8 cellular contexts compared by ENCODE assay signal in the genomic region with DNA sequence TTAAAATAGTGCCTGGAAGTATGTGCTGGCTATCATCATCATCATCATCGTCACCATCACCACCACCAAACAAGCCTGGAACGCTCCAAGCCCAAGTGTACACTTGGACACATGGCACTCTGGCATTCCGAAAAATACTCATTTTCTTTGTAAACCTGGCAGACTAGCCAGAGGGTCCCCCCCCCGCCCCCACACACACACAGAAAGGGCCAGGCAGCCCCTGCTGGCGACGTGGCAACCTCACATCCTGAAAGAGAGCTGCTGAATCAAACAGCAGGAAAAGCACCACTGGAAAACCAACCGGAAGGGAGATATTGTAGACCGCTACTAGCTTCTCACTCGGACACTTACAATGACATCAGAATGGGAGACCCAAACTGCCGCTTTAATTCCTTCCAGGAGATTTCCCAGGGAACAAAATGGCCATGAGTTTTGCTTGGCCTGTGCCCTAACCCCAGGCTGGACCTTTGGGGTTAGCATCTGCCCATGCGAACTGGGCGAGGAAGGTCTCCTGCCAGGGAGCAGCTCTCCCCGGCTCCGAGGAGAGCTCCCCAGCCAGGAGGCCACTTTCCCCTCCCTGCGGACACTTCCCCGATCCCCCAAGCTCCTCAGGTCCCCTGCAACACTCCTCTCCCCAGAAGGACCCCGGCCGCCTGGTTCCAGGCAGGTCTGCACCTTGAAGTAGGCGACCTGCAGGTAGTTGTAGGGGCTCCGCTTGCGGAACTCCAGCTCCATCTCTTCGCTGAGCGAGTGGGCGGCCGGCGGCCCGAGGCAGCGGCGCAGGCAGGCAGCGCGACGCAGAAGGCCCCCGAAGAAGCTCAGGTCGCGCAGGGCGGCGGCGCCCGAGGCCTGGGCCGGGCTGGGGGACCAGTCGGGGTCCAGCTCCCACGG. TPM values are rescaled to one million over a fixed set of nuclear protein-coding genes. Genes with fewer than 3 reads are reported as not detected.
A peak's percentile ranks its signal among the peaks of the same experiment; 100 is the strongest.
DNase-seq lines count a peak whose midpoint lies in the region; ATAC-seq and TF ChIP-seq lines count a peak whose summit lies in the region.

No MANE protein-coding gene starts in this region.

- peak overlapping the region; percentile 66 to 92 (median 92) for H3K27ac ChIP-seq in tibial nerve

- DNase-seq in CD14-positive monocyte (ENCODE audit: low spot score) (no peak), NCI-H524 (lab: John Stamatoyannopoulos, UW) (peak; percentile 58 to 80), activated T-cell treated with anti-CD3 and anti-CD28 coated beads for 24 hours (ENCODE audit: low read depth) (peak; percentile 25), fibroblast of the aortic adventitia (ENCODE audit: low read depth) (peak; percentile 78), tibial nerve (ENCODE audit: low spot score in 2 of 2) (peak in 1 of 2 donors; percentile 30)

- H3K4me1 ChIP-seq in neuron (ENCODE audit: insufficient read depth, low read length) (peaks cover 16% of the 10 kb centered on the region), tibial nerve (peaks cover 0 to 73% (median 28%) of the 10 kb centered on the region in 4 donors)

- 0 to 1% methylated on average over 22 to 41 of the region's 42 CpGs for WGBS in tibial nerve, 2 donors

- no peak for TF ChIP-seq EP300 in tibial nerve (IDR thresholded peaks at IDR 0.05)

- H3K36me3 Mint-ChIP-seq in CD14-positive monocyte, result peaks cover 20 to 29% of the 10 kb centered on the region in 2 donors

- intact Hi-C loops in CD14-positive monocyte (cut with micrococcal nuclease), result loop anchor here (2.0 to 10.0 kb wide), 10 partner anchors 51 to 431 kb away; partner anchors contain the start of genes ERMAP (in 2 of the 2), FOXJ3 (in 2 of the 2), SVBP (in 2 of the 2) and ZNF691 (in 2 of the 2)

- no peaks in the 10 kb centered on the region for H3K9me3 Mint-ChIP-seq in CD14-positive monocyte

- H3K36me3 ChIP-seq in neuron (ENCODE audit: insufficient read depth, low read length) (peaks cover 2% of the 10 kb centered on the region), tibial nerve (peaks cover 0 to 10% (median 0%) of the 10 kb centered on the region in 3 donors)

- H3K4me3 ChIP-seq in fibroblast of the aortic adventitia (ENCODE audit: low read depth, low read length) (peak overlapping the region; percentile 99), neuron (ENCODE audit: low read length) (peak overlapping the region; percentile 66), tibial nerve (peak overlapping the region; percentile 75 to 94 (median 84))

- peak overlapping the region in 3 of 7 donors; percentile 33 to 60 (median 57) for H3K27ac Mint-ChIP-seq in CD14-positive monocyte

- H3K27me3 ChIP-seq in neuron (ENCODE audit: insufficient read depth, low read length) (no peaks in the 10 kb centered on the region), tibial nerve (no peaks in the 10 kb centered on the region)

- peak overlapping the region; percentile 34 for H2AFZ ChIP-seq in neuron (ENCODE audit: low read depth, low read length)

- H3K9me3 ChIP-seq in neuron (ENCODE audit: low read length), result no peaks in the 10 kb centered on the region
- H3K9me3 ChIP-seq in tibial nerve, result no peaks in the 10 kb centered on the region

- no peak for TF ChIP-seq POLR2A in tibial nerve (IDR thresholded peaks at IDR 0.05)

- H3K27me3 Mint-ChIP-seq in CD14-positive monocyte (ENCODE audit: low read depth in 3 of 3), result no peaks in the 10 kb centered on the region

- ATAC-seq in GM19025 (IDR thresholded peaks at IDR 0.05; ENCODE audit: low read depth, unreplicated experiment) (peak; percentile 16), HG03280 (IDR thresholded peaks at IDR 0.05; ENCODE audit: unreplicated experiment) (peak; percentile 23)

- peak; percentile 38 for TF ChIP-seq CTCF in CD14-positive monocyte (IDR thresholded peaks at IDR 0.05)
- TF ChIP-seq CTCF in fibroblast of the aortic adventitia (IDR thresholded peaks at IDR 0.05; ENCODE audit: insufficient read depth, low read length), result peak; percentile 78
- TF ChIP-seq CTCF in tibial nerve (IDR thresholded peaks at IDR 0.05), result peak in 4 of 5 experiments; percentile 38 to 71 (median 49)

- peaks cover 24% of the 10 kb centered on the region for H3K4me1 Mint-ChIP-seq in CD14-positive monocyte

- H3K4me3 Mint-ChIP-seq in CD14-positive monocyte, result no peak overlapping the region

RNA-seq across cellular contexts. Expression of gene P3H1, which starts 0.8 kb away (rescaled TPM):
- 10 to 100 TPM; 16.8 to 16.9 TPM for polyA plus RNA-seq in CD14-positive monocyte
- 75.2 and 213 TPM in 2 replicates for total RNA-seq in fibroblast of the aortic adventitia (ENCODE audit: low replicate concordance)
- total RNA-seq in tibial nerve, result 10 to 100 TPM; 42.4 to 83.9 (median 65.1) TPM

RNA-seq across cellular contexts. Expression of gene C1orf50, which starts 1.0 kb away (rescaled TPM):
- 1 to 10 TPM; 3.7 to 9.2 TPM for polyA plus RNA-seq in CD14-positive monocyte
- total RNA-seq in fibroblast of the aortic adventitia (ENCODE audit: low replicate concordance) (4.2 and 5.4 TPM in 2 replicates), tibial nerve (1 to 10 TPM; 3.0 to 8.4 (median 3.5) TPM)

RNA-seq across cellular contexts. Expression of gene TMEM269, which starts 18.7 kb away (rescaled TPM):
- polyA plus RNA-seq in CD14-positive monocyte, result not detected
- total RNA-seq in fibroblast of the aortic adventitia (ENCODE audit: low replicate concordance), result 0.09 TPM in 1 of 2 replicates, not detected in the other
- under 1 TPM in 3 of 4 donors, not detected in 1; 0.21 to 0.30 (median 0.22) TPM for total RNA-seq in tibial nerve

RNA-seq across cellular contexts. Expression of gene CLDN19, which starts 26.0 kb away (rescaled TPM):
- polyA plus RNA-seq in CD14-positive monocyte, result not detected
- not detected in 2 replicates for total RNA-seq in fibroblast of the aortic adventitia (ENCODE audit: low replicate concordance)
- 100 to 1,000 TPM; 136 to 259 (median 218) TPM for total RNA-seq in tibial nerve

RNA-seq across cellular contexts. Expression of gene ERMAP, which starts 50.8 kb away (rescaled TPM):
- polyA plus RNA-seq in CD14-positive monocyte, result 1 to 10 TPM; 6.0 to 8.4 TPM
- total RNA-seq in fibroblast of the aortic adventitia (ENCODE audit: low replicate concordance), result 9.3 and 16.3 TPM in 2 replicates
- 10 to 100 TPM in 2 of 4 donors, 1 to 10 TPM in 2; 4.1 to 14.2 (median 8.3) TPM for total RNA-seq in tibial nerve
